ENCODE assay signal across 8 cellular contexts in the genomic region with DNA sequence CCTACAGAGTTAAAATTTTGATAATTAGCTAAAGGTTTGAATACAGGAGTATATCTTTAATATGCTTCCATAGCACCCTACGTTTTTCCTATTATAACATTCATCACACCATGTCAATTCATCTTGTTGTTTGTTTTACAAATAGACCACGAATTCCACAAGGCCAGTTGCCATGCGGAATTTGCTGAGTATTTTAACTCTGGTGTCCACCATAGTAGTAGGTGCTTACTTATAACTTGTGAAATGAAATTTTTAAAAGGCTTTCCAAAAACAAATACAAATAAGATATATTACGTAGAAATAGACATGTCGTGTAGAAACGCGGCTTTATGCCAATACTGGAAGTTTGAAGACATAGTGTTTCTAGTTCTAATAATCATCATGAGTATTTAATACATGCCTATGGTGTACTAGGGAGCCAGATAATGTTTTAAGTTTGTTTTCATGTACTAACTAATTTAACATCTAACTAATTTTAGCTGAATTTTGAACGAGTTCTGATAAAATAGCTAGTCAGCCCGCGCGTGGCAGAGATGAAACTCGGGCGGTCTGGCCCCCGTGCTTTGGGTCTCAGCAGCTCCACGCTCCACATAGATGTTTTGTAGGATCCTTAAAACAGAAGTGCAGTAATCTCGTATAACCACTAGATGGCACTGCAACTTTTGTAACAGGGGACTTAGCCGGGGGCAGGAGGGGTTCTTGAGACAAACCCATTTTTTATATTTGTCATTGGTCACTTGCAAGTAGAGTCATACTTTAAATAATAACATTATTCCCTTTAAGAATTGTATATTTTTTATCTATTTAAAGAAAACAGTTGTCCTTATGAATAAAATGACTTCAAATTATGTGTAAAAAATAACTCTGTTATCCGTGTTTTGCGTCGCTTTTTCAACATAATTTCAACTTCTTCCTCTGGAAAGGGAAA. TPM values are rescaled to one million over a fixed set of nuclear protein-coding genes. Genes with fewer than 3 reads are reported as not detected.
DNase-seq lines count a peak whose midpoint lies in the region; ATAC-seq, FAIRE-seq and TF ChIP-seq lines count a peak whose summit lies in the region.

No MANE protein-coding gene starts in this region.

- H3K27me3 Mint-ChIP-seq in effector memory CD8-positive, alpha-beta T cell, result no peaks in the 10 kb centered on the region

- peaks cover 18 to 37% of the 10 kb centered on the region in 2 donors for H3K4me1 Mint-ChIP-seq in effector memory CD8-positive, alpha-beta T cell (ENCODE audit: low read depth in 2 of 2)

- peaks cover 7% of the 10 kb centered on the region for H3K4me1 ChIP-seq in suprapubic skin

- TF ChIP-seq POLR2A in GM12892 (IDR thresholded peaks at IDR 0.05; ENCODE audit: low read depth, low read length), result no peak
- TF ChIP-seq POLR2A in suprapubic skin (IDR thresholded peaks at IDR 0.05), result no peak

- peak; percentile 13 for DNase-seq in AG04450 (ENCODE audit: low read depth, low spot score)
- no peak for DNase-seq in GM12892 (ENCODE audit: insufficient read length)
- peak; percentile 72 for DNase-seq in NCI-H345 (lab: John Stamatoyannopoulos, UW)
- DNase-seq in activated CD4-positive, alpha-beta T cell treated with anti-CD3 and anti-CD28 coated beads for 4 hours, result peak; percentile 72 to 75
- DNase-seq in effector memory CD8-positive, alpha-beta T cell, result peak; percentile 53 to 58 (median 57)
- DNase-seq in lung microvascular endothelial cell (ENCODE audit: low read depth in 2 of 2), result peak; percentile 69 to 87
- DNase-seq in suprapubic skin (ENCODE audit: low spot score in 2 of 2), result no peak

- peaks cover 59% of the 10 kb centered on the region for H3K36me3 Mint-ChIP-seq in effector memory CD8-positive, alpha-beta T cell (ENCODE audit: insufficient read depth)

- ATAC-seq in HG03196 (IDR thresholded peaks at IDR 0.05; ENCODE audit: unreplicated experiment), result peak; percentile 50
- ATAC-seq in effector memory CD8-positive, alpha-beta T cell (replicated peaks), result peak; percentile 65

- no peak for TF ChIP-seq EP300 in suprapubic skin (IDR thresholded peaks at IDR 0.05)

- TF ChIP-seq CTCF in AG04450 (IDR thresholded peaks at IDR 0.05; ENCODE audit: low read depth, low read length) (peak; percentile 83), suprapubic skin (IDR thresholded peaks at IDR 0.05) (peak; percentile 69 to 81)

- H3K27me3 ChIP-seq in AG04450 (ENCODE audit: control insufficient read depth, insufficient read depth, low read length) (no peaks in the 10 kb centered on the region), suprapubic skin (no peaks in the 10 kb centered on the region)

- H3K27ac Mint-ChIP-seq in effector memory CD8-positive, alpha-beta T cell, result peak overlapping the region in 1 of 2 donors; percentile 80

- POLR2A ChIA-PET in AG04450 (lab: Yijun Ruan, JAX), result no interaction called here

- peak overlapping the region; percentile 6 to 42 for H3K4me3 Mint-ChIP-seq in effector memory CD8-positive, alpha-beta T cell

- no peaks in the 10 kb centered on the region for H3K9me3 Mint-ChIP-seq in effector memory CD8-positive, alpha-beta T cell

- H3K36me3 ChIP-seq in suprapubic skin, result no peaks in the 10 kb centered on the region

- H3K4me3 ChIP-seq in AG04450 (ENCODE audit: low read depth, low read length) (no peak overlapping the region), suprapubic skin (peak overlapping the region; percentile 10)

- no peak overlapping the region for H3K27ac ChIP-seq in AG04450 (ENCODE audit: low read depth, low read length)
- no peak overlapping the region for H3K27ac ChIP-seq in suprapubic skin

- WGBS in suprapubic skin, result 18% methylated on average over 20 of the region's 20 CpGs

- no peaks in the 10 kb centered on the region for H3K9me3 ChIP-seq in AG04450 (ENCODE audit: control insufficient read depth, insufficient read depth, low read length)
- no peaks in the 10 kb centered on the region for H3K9me3 ChIP-seq in suprapubic skin

- FAIRE-seq in GM12892 (lab: Jason Lieb, UNC), result peak; percentile 91

- CTCF ChIA-PET in AG04450 (lab: Charles Lee), result interaction anchor here (0.5 to 7.3 kb wide), 120 partner anchors 10 to 1424 kb away, joined by 3 to 128 read pairs (median 4); partner anchors contain the start of genes CD69, CLEC12B, CLEC1B and CLEC2A

RNA-seq across cellular contexts. Expression of gene CD69, which starts 10.2 kb away (rescaled TPM):
- polyA plus RNA-seq in AG04450 (2011; rRNA removed), result not detected in 2 replicates
- polyA minus RNA-seq in AG04450 (2011; rRNA and poly(A)+ RNA removed), result not detected in 2 replicates
- polyA plus RNA-seq in GM12892 (2012; ENCODE audit: missing spikeins), result 59.9 TPM
- 0.40 and 0.44 TPM in 2 replicates for total RNA-seq in lung microvascular endothelial cell
- total RNA-seq in suprapubic skin, result 1 to 10 TPM in 3 of 4 donors, under 1 TPM in 1; 0.93 to 2.7 (median 1.7) TPM

RNA-seq across cellular contexts. Expression of gene CLECL1, which starts 17.6 kb away (rescaled TPM):
- not detected in 2 replicates for polyA plus RNA-seq in AG04450 (2011; rRNA removed)
- polyA minus RNA-seq in AG04450 (2011; rRNA and poly(A)+ RNA removed), result not detected in 2 replicates
- polyA plus RNA-seq in GM12892 (2012; ENCODE audit: missing spikeins), result 87.5 TPM
- total RNA-seq in lung microvascular endothelial cell, result not detected in 2 replicates
- total RNA-seq in suprapubic skin, result not detected

Comparison
In these comparisons a context has a peak if more than half of its experiments do, and no peak if none do; other contexts are left out.
1. DNase-seq: peak in AG04450 (single experiment), NCI-H345 (single experiment), activated CD4-positive, alpha-beta T cell treated with anti-CD3 and anti-CD28 coated beads for 4 hours (2 of 2), effector memory CD8-positive, alpha-beta T cell (3 of 3) and lung microvascular endothelial cell (2 of 2); none in GM12892 (single experiment) and suprapubic skin (0 of 2).